In the genomic region with DNA sequence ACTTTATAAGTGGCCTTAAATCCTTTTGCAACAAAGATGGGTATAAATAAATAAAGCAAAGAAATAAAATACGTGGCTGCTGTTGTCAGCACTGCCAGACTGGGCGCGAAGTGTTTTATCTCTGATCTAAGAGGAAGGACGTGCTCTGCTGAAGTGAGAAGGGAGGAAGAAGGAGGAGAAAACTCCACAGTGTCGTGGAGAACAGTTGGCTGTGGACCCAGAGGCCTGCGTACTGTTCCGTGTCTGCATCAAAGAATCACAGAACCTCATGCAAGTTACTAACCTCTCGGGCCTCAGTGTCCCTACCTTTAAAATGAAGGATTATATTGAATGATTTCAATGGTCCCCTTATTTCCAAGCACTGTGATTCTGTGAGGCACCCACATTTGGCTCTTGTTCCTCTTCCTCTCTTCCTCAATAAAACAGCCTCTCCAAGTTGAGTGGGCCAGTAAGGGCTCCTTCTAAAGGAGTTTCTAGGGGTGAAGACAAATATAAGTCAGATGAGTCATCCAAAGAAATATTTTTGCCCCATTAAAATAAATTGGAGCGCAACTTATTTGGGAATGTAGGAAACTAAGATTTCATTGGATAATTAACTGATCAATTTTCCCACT, we compare ENCODE assay signal across 18 cellular contexts.
DNase-seq lines count a peak whose midpoint lies in the region; ATAC-seq, FAIRE-seq and TF ChIP-seq lines count a peak whose summit lies in the region.
"Had no signal": no experiment of that assay in that cellular context is flagged by ENCODE, and none has a peak within 500 bp of the region (broad histone marks: within the 10 kb centered on the region; RNA-seq: fewer than 3 reads in every experiment).

No MANE protein-coding gene starts in this region.

- no peak overlapping the region for H3K4me3 ChIP-seq in right atrium auricular region
- no peak overlapping the region for H3K4me3 ChIP-seq in LNCaP clone FGC (ENCODE audit: low read depth, low read length)
- no peak overlapping the region for H3K4me3 ChIP-seq in upper lobe of left lung
- H3K4me3 ChIP-seq: pancreas had no signal

- FAIRE-seq in GM12892 (lab: Jason Lieb, UNC): no peak
- FAIRE-seq: pancreas, urothelium cell line had no signal

- no peak for TF ChIP-seq EP300 in upper lobe of left lung (IDR thresholded peaks at IDR 0.05)

- H3K9me3 ChIP-seq in right atrium auricular region (peaks cover 6 to 7% of the 10 kb centered on the region in 2 donors), upper lobe of left lung (peaks cover 7 to 22% (median 15%) of the 10 kb centered on the region in 4 donors)

- WGBS in upper lobe of left lung, 2 donors: 28 to 30% methylated on average over 9 of the region's 9 CpGs

- H3K27me3 ChIP-seq in right atrium auricular region (no peaks in the 10 kb centered on the region), upper lobe of left lung (no peaks in the 10 kb centered on the region)
- H3K27me3 ChIP-seq: pancreas had no signal

- H3K36me3 ChIP-seq in right atrium auricular region (no peaks in the 10 kb centered on the region), upper lobe of left lung (peaks cover 0 to 4% (median 0%) of the 10 kb centered on the region in 4 donors)
- H3K36me3 ChIP-seq: pancreas had no signal

- no peak for TF ChIP-seq POLR2A in upper lobe of left lung (IDR thresholded peaks at IDR 0.05)
- no peak for TF ChIP-seq POLR2A in GM12892 (IDR thresholded peaks at IDR 0.05; ENCODE audit: low read depth, low read length)

- ATAC-seq in Right ventricle myocardium superior (ENCODE audit: poor library complexity): peak; percentile 52
- peak; percentile 45 to 73 for ATAC-seq in upper lobe of left lung (ENCODE audit: low FRiP score in 2 of 2)

- H3K4me1 ChIP-seq in right atrium auricular region (peaks cover 0 to 13% of the 10 kb centered on the region in 2 donors), upper lobe of left lung (peaks cover 8 to 16% (median 12%) of the 10 kb centered on the region in 4 donors)
- H3K4me1 ChIP-seq: pancreas had no signal

- TF ChIP-seq CTCF in right atrium auricular region (IDR thresholded peaks at IDR 0.05) (no peak), LNCaP clone FGC (IDR thresholded peaks at IDR 0.05; ENCODE audit: control insufficient read depth, extremely low read depth, insufficient read depth) (no peak), upper lobe of left lung (IDR thresholded peaks at IDR 0.05) (no peak)

- intact Hi-C loops in Right ventricle myocardium superior (cut with DNase I): no loop called here

- no peak for DNase-seq in Right ventricle myocardium superior
- no peak for DNase-seq in right atrium auricular region (ENCODE audit: low spot score)
- DNase-seq in LNCaP clone FGC (ENCODE audit: low read depth): peak; percentile 8
- peak; percentile 10 for DNase-seq in dermis blood vessel endothelial cell
- no peak for DNase-seq in upper lobe of left lung
- DNase-seq in GM12892 (ENCODE audit: insufficient read length): no peak
- no peak for DNase-seq in AG08395 (ENCODE audit: low spot score)
- DNase-seq in NCI-H82 (lab: John Stamatoyannopoulos, UW): no peak
- DNase-seq: activated CD4-positive, alpha-beta memory T cell treated with anti-CD3 and anti-CD28 coated beads, Interleukin-2, amount 10 ng/mL, durations not matched to agents 7 days and 5 days; amygdala; endodermal cell; hippocampal formation; MV-4-11; NCI-H2029; NCI-H510A treated with DMSO at 0.1 percent for 48 hours; pancreas; T1000 had no signal

- no peak overlapping the region for H3K27ac ChIP-seq in right atrium auricular region
- no peak overlapping the region for H3K27ac ChIP-seq in upper lobe of left lung
- H3K27ac ChIP-seq: pancreas had no signal

Comparison
In these comparisons a context has a peak if more than half of its experiments do, and no peak if none do; other contexts are left out.
1. DNase-seq: peak in LNCaP clone FGC (single experiment) and dermis blood vessel endothelial cell (single experiment); none in Right ventricle myocardium superior (single experiment), right atrium auricular region (single experiment), upper lobe of left lung (0 of 2), GM12892 (single experiment), AG08395 (single experiment) and NCI-H82 (single experiment).